ENCODE assay signal across 9 cellular contexts in the genomic region with DNA sequence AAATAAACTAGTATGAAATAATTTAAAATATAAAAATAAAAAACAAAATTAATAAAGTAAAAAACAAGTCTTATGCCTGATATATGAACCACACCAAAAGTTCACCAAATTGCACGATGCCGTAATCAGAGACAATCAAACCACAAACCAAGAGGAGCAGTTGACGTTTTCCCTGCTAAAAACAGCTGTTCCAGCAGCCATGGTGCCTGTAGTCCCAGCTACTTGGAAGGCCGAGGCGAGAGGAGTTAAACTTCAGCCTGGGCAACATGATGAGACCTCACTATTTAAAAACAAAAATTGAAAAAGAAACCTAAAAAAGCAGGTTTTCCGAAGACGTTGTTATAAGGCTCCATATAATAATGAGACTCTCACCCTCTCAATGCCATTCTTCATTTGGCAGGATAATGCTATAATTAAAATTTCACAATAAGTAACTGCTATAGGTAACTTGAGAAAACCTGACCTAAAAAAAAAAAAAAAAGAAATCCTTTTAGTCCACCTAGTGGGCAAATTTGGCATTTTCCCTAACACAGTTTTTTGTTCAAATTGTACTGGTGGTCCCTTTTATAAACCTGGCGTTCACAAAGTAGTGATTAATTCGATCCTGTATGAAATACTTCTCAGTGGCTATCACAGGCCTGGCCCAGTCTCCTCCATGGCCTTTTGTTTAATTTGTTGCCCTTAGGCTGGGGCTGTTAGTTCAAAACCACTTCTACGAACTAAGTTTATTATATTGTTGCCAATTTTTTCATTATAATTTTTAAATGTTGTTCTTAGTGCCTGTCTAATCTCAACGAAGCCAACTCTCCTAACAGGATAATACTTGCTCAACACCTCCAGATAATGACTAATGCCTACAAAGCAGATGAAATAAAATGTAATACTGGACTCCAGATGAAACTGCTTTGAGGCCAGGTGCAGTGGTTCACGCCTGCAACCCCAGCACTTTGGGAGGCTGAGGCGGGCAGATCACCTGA.
DNase-seq lines count a peak whose midpoint lies in the region; ATAC-seq and TF ChIP-seq lines count a peak whose summit lies in the region.
"Had no signal": no experiment of that assay in that cellular context is flagged by ENCODE, and none has a peak within 500 bp of the region (broad histone marks: within the 10 kb centered on the region; RNA-seq: fewer than 3 reads in every experiment).

No MANE protein-coding gene starts in this region.

- no peaks in the 10 kb centered on the region for H3K9me3 ChIP-seq in lower lobe of right lung

- no peaks in the 10 kb centered on the region for H3K36me3 Mint-ChIP-seq in activated CD4-positive, alpha-beta memory T cell treated with anti-CD3 and anti-CD28 coated beads for 36 hours

- peaks cover 22% of the 10 kb centered on the region for H3K27me3 ChIP-seq in lower lobe of right lung (ENCODE audit: low read depth)

- H3K4me3 ChIP-seq in lower lobe of right lung = no peak overlapping the region

- H3K9me3 Mint-ChIP-seq in activated CD4-positive, alpha-beta memory T cell treated with anti-CD3 and anti-CD28 coated beads for 36 hours = no peaks in the 10 kb centered on the region
- H3K9me3 Mint-ChIP-seq: CD8-positive, alpha-beta memory T cell had no signal

- no peaks in the 10 kb centered on the region for H3K36me3 ChIP-seq in lower lobe of right lung

- POLR2A ChIA-PET in activated CD4-positive, alpha-beta memory T cell treated with anti-CD3 and anti-CD28 coated beads for 36 hours (lab: Charles Lee) = no interaction called here

- H3K27ac ChIP-seq in lower lobe of right lung = no peak overlapping the region

- peaks cover 11% of the 10 kb centered on the region for H3K4me1 ChIP-seq in lower lobe of right lung

- no peak for ATAC-seq in lower lobe of right lung
- ATAC-seq in HG03342 (IDR thresholded peaks at IDR 0.05; ENCODE audit: unreplicated experiment) = no peak
- ATAC-seq in GM21786 (IDR thresholded peaks at IDR 0.05; ENCODE audit: unreplicated experiment) = no peak

- H3K27ac Mint-ChIP-seq in activated CD4-positive, alpha-beta memory T cell treated with anti-CD3 and anti-CD28 coated beads for 36 hours = no peak overlapping the region
- H3K27ac Mint-ChIP-seq: CD8-positive, alpha-beta memory T cell had no signal

- DNase-seq in NCI-H345 (lab: John Stamatoyannopoulos, UW) = peak; percentile 32
- no peak for DNase-seq in NCI-H345 treated with DMSO at 0.1 percent for 48 hours (lab: John Stamatoyannopoulos, UW; ENCODE audit: unreplicated experiment)
- peak; percentile 38 for DNase-seq in NCI-H146 (lab: John Stamatoyannopoulos, UW)
- peak; percentile 48 for DNase-seq in astrocyte of the hippocampus (ENCODE audit: low read depth, low spot score)
- no peak for DNase-seq in lower lobe of right lung
- no peak for DNase-seq in activated CD4-positive, alpha-beta memory T cell treated with anti-CD3 and anti-CD28 coated beads for 36 hours

- TF ChIP-seq CTCF in lower lobe of right lung (IDR thresholded peaks at IDR 0.05) = peak; percentile 69

- H3K4me3 Mint-ChIP-seq in activated CD4-positive, alpha-beta memory T cell treated with anti-CD3 and anti-CD28 coated beads for 36 hours = no peak overlapping the region

- peaks cover 9% of the 10 kb centered on the region for H3K4me1 Mint-ChIP-seq in activated CD4-positive, alpha-beta memory T cell treated with anti-CD3 and anti-CD28 coated beads for 36 hours (ENCODE audit: low read depth)

- CTCF ChIA-PET in activated CD4-positive, alpha-beta memory T cell treated with anti-CD3 and anti-CD28 coated beads for 36 hours (lab: Charles Lee) = interaction anchor here (0.7 to 2.0 kb wide), 9 partner anchors 10 to 490 kb away, joined by 3 to 15 read pairs (median 3); no protein-coding TSS in a partner anchor

- peaks cover 47% of the 10 kb centered on the region for H3K27me3 Mint-ChIP-seq in activated CD4-positive, alpha-beta memory T cell treated with anti-CD3 and anti-CD28 coated beads for 36 hours

- intact Hi-C loops in lower lobe of right lung (cut with DNase I) = no loop called here
- intact Hi-C loops in activated CD4-positive, alpha-beta memory T cell treated with anti-CD3 and anti-CD28 coated beads for 36 hours (cut with micrococcal nuclease) = loop anchor here (5.0 kb wide), 1 partner anchor 78 kb away; no protein-coding TSS in a partner anchor

Comparison
In these comparisons a context has a peak if more than half of its experiments do, and no peak if none do; other contexts are left out.
1. DNase-seq: peak in NCI-H345 (single experiment), NCI-H146 (single experiment) and astrocyte of the hippocampus (single experiment); none in NCI-H345 treated with DMSO at 0.1 percent for 48 hours (single experiment), lower lobe of right lung (single experiment) and activated CD4-positive, alpha-beta memory T cell treated with anti-CD3 and anti-CD28 coated beads for 36 hours (single experiment).